16 cellular contexts compared by ENCODE assay signal in genomic region chr21:34910396-34910795, GRCh38.
DNase-seq lines count a peak whose midpoint lies in the region; ATAC-seq and TF ChIP-seq lines count a peak whose summit lies in the region.
"Had no signal": no experiment of that assay in that cellular context is flagged by ENCODE, and none has a peak within 500 bp of the region (broad histone marks: within the 10 kb centered on the region; RNA-seq: fewer than 3 reads in every experiment).

No MANE protein-coding gene starts in this region.

- no peak overlapping the region for H3K4me3 Mint-ChIP-seq in activated naive CD4-positive, alpha-beta T cell treated with anti-CD3 and anti-CD28 coated beads, Interleukin-2, amount 50 U/mL, for 24 hours
- peak overlapping the region; percentile 13 for H3K4me3 Mint-ChIP-seq in activated B cell treated with CpG ODN at 0.5 μM for 24 hours
- H3K4me3 Mint-ChIP-seq: central memory CD8-positive, alpha-beta T cell had no signal

- intact Hi-C loops in activated B cell treated with CpG ODN at 0.5 μM for 24 hours (cut with micrococcal nuclease): loop anchor here (2.0 kb wide), 1 partner anchor 14 kb away; no protein-coding TSS in a partner anchor
- intact Hi-C loops in thyroid gland (cut with DNase I): no loop called here

- no peak overlapping the region for H3K4me3 ChIP-seq in thyroid gland (replicated peaks in 1 of 3)

- POLR2A ChIA-PET in activated B cell treated with CpG ODN at 0.5 μM for 24 hours (lab: Charles Lee): interaction anchor here (0.7 to 3.1 kb wide), 5 partner anchors 18 to 1150 kb away, joined by 3 to 24 read pairs (median 8); partner anchors contain the start of gene SETD4

- TF ChIP-seq CTCF in activated B cell treated with CpG ODN at 0.5 μM for 24 hours (IDR thresholded peaks at IDR 0.05) (no peak), thyroid gland (IDR thresholded peaks at IDR 0.05) (no peak)

- H3K9me3 ChIP-seq in thyroid gland: no peaks in the 10 kb centered on the region
- H3K9me3 ChIP-seq: Caco-2, SK-N-SH had no signal

- H3K36me3 Mint-ChIP-seq in activated naive CD4-positive, alpha-beta T cell treated with anti-CD3 and anti-CD28 coated beads, Interleukin-2, amount 50 U/mL, for 24 hours: peaks cover 7% of the 10 kb centered on the region
- peaks cover 13% of the 10 kb centered on the region for H3K36me3 Mint-ChIP-seq in activated B cell treated with CpG ODN at 0.5 μM for 24 hours (ENCODE audit: low read depth)

- no peak for DNase-seq in activated naive CD4-positive, alpha-beta T cell treated with Interleukin-2 at 50 U/mL for 16 hours
- DNase-seq in activated B cell treated with CpG ODN at 0.5 μM for 24 hours (no peak), medulla oblongata (ENCODE audit: extremely low spot score) (peak; percentile 83), thyroid gland (peak; percentile 90 to 91)
- DNase-seq: activated CD4-positive, alpha-beta T cell treated with anti-CD3 and anti-CD28 coated beads, Interleukin-2, amount 50 U/mL, for 4 hours; Caco-2; foreskin fibroblast; NCI-H524; PC-3; SK-N-SH; stimulated activated naive CD4-positive, alpha-beta T cell had no signal

- no peaks in the 10 kb centered on the region for H3K27me3 Mint-ChIP-seq in activated naive CD4-positive, alpha-beta T cell treated with anti-CD3 and anti-CD28 coated beads, Interleukin-2, amount 50 U/mL, for 24 hours
- H3K27me3 Mint-ChIP-seq in activated B cell treated with CpG ODN at 0.5 μM for 24 hours: no peaks in the 10 kb centered on the region
- H3K27me3 Mint-ChIP-seq: central memory CD8-positive, alpha-beta T cell had no signal

- no peaks in the 10 kb centered on the region for H3K9me3 Mint-ChIP-seq in activated naive CD4-positive, alpha-beta T cell treated with anti-CD3 and anti-CD28 coated beads, Interleukin-2, amount 50 U/mL, for 24 hours
- H3K9me3 Mint-ChIP-seq in activated B cell treated with CpG ODN at 0.5 μM for 24 hours: no peaks in the 10 kb centered on the region
- H3K9me3 Mint-ChIP-seq: central memory CD8-positive, alpha-beta T cell had no signal

- H3K27ac ChIP-seq in thyroid gland: no peak overlapping the region

- CTCF ChIA-PET in activated B cell treated with CpG ODN at 0.5 μM for 24 hours (lab: Charles Lee): interaction anchor here (1.1 to 1.2 kb wide), 3 partner anchors 21 to 491 kb away, joined by 3 to 5 read pairs (median 3); no protein-coding TSS in a partner anchor

- H3K4me1 ChIP-seq in thyroid gland: peaks cover 0 to 11% of the 10 kb centered on the region in 2 donors

- no peaks in the 10 kb centered on the region for H3K36me3 ChIP-seq in thyroid gland

- H3K27ac Mint-ChIP-seq in activated naive CD4-positive, alpha-beta T cell treated with anti-CD3 and anti-CD28 coated beads, Interleukin-2, amount 50 U/mL, for 24 hours: peak overlapping the region; percentile 26
- peak overlapping the region; percentile 26 for H3K27ac Mint-ChIP-seq in activated B cell treated with CpG ODN at 0.5 μM for 24 hours

- no peak for ATAC-seq in activated B cell treated with CpG ODN at 0.5 μM for 24 hours (ENCODE audit: low read depth)
- no peak for ATAC-seq in HG03045 (IDR thresholded peaks at IDR 0.05; ENCODE audit: unreplicated experiment)
- no peak for ATAC-seq in GM19395 (IDR thresholded peaks at IDR 0.05; ENCODE audit: unreplicated experiment)
- ATAC-seq in GM18502 (IDR thresholded peaks at IDR 0.05; ENCODE audit: poor library complexity, unreplicated experiment): no peak
- ATAC-seq: PC-3 had no signal

- H3K4me1 Mint-ChIP-seq in activated naive CD4-positive, alpha-beta T cell treated with anti-CD3 and anti-CD28 coated beads, Interleukin-2, amount 50 U/mL, for 24 hours: peaks cover 95% of the 10 kb centered on the region
- peaks cover 66% of the 10 kb centered on the region for H3K4me1 Mint-ChIP-seq in activated B cell treated with CpG ODN at 0.5 μM for 24 hours

- 28 to 32% methylated on average over 4 of the region's 4 CpGs for WGBS in thyroid gland, 2 donors

- H3K27me3 ChIP-seq in thyroid gland: no peaks in the 10 kb centered on the region

- no peak for TF ChIP-seq POLR2A in thyroid gland (IDR thresholded peaks at IDR 0.05)

Comparison
In these comparisons a context has a peak if more than half of its experiments do, and no peak if none do; other contexts are left out.
1. DNase-seq: peak in medulla oblongata (single experiment) and thyroid gland (2 of 2); none in activated naive CD4-positive, alpha-beta T cell treated with Interleukin-2 at 50 U/mL for 16 hours (single experiment) and activated B cell treated with CpG ODN at 0.5 μM for 24 hours (single experiment).